In the genomic region with DNA sequence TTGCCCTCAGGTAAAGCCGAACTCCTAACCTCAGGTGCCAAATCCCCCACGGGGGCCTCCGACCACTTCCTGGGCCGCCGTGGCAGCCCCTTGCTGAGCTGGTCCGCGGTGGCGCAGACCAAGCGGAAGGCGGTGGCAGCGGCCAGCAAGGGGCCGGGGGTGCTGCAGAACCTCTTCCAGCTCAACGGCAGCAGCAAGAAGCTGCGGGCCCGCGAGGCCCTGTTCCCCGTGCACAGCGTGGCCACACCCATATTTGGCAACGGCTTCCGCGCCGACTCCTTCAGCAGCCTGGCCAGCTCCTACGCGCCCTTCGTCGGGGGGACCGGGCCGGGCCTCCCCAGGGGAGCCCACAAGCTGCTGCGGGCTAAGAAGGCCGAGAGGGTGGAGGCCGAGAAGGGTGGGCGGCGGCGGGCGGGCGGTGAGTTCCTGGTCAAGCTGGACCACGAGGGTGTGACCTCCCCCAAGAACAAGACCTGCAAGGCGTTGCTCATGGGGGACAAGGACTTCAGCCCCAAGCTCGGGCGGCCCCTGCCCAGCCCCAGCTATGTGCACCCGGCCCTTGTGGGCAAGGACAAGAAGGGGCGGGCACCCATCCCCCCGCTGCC, we compare ENCODE assay signal across 24 cellular contexts. TPM values are rescaled to one million over a fixed set of nuclear protein-coding genes. Genes with fewer than 3 reads are reported as not detected.
DNase-seq lines count a peak whose midpoint lies in the region; ATAC-seq, FAIRE-seq and TF ChIP-seq lines count a peak whose summit lies in the region.
"Had no signal": no experiment of that assay in that cellular context is flagged by ENCODE, and none has a peak within 500 bp of the region (broad histone marks: within the 10 kb centered on the region; RNA-seq: fewer than 3 reads in every experiment).

No MANE protein-coding gene starts in this region.

- no peak for TF ChIP-seq CTCF in NB4 (IDR thresholded peaks at IDR 0.05; ENCODE audit: low read depth, low read length)
- TF ChIP-seq CTCF in hepatocyte (IDR thresholded peaks at IDR 0.05; ENCODE audit: poor library complexity), result no peak

- H3K23ac ChIP-seq in neuronal stem cell (ENCODE audit: low read depth, low read length, poor library complexity), result peak overlapping the region; percentile 73

- H3K4me1 ChIP-seq in neuronal stem cell (ENCODE audit: control insufficient read depth in 2 of 2, insufficient read depth in 1 of 2, low read depth in 1 of 2, low read length in 2 of 2) (peaks cover 14 to 15% of the 10 kb centered on the region in 2 donors), hepatocyte (ENCODE audit: insufficient read depth) (no peaks in the 10 kb centered on the region)
- H3K4me1 ChIP-seq: tibial nerve had no signal

- H3K18ac ChIP-seq in neuronal stem cell (ENCODE audit: low read length), result no peak overlapping the region

- H4K8ac ChIP-seq in neuronal stem cell (ENCODE audit: low read depth, low read length), result no peak overlapping the region

- no peaks in the 10 kb centered on the region for H4K20me1 ChIP-seq in hepatocyte (ENCODE audit: insufficient read depth, poor library complexity, severe bottlenecking)

- H3K27ac ChIP-seq in neuronal stem cell (replicated peaks; ENCODE audit: low read length) (no peak overlapping the region), hepatocyte (no peak overlapping the region)
- H3K27ac ChIP-seq: ovary, SK-N-MC, tibial nerve had no signal

- no peak overlapping the region for H2BK5ac ChIP-seq in neuronal stem cell (ENCODE audit: low read length)

- H2AK5ac ChIP-seq in neuronal stem cell (ENCODE audit: low read depth, low read length), result no peak overlapping the region

- no peak overlapping the region for H2AFZ ChIP-seq in neuronal stem cell (ENCODE audit: low read length)
- H2AFZ ChIP-seq in hepatocyte, result no peak overlapping the region

- FAIRE-seq in GM12892 (lab: Jason Lieb, UNC), result no peak
- FAIRE-seq: D721Med, frontal cortex, G401.6 had no signal

- H3K79me1 ChIP-seq in neuronal stem cell (ENCODE audit: low read depth, low read length), result peaks cover 2% of the 10 kb centered on the region

- WGBS in neuronal stem cell (ENCODE audit: extremely low coverage in 2 of 2, insufficient read length in 2 of 2, insufficient replicate concordance in 1 of 2), 2 donors, result no CpG with 5 or more reads among the region's 43 CpGs
- 96% methylated on average over 31 of the region's 43 CpGs for WGBS in hepatocyte (ENCODE audit: low lambda C conversion rate, missing lambda C conversion rate)

- peak; percentile 40 for ATAC-seq in esophagus mucosa
- ATAC-seq in GM21360 (IDR thresholded peaks at IDR 0.05; ENCODE audit: unreplicated experiment), result no peak
- ATAC-seq: activated CD4-positive, alpha-beta T cell treated with anti-CD3 and anti-CD28 coated beads for 36 hours; stimulated activated naive CD8-positive, alpha-beta T cell treated with anti-CD3 and anti-CD28 coated beads, Interleukin-15, Interleukin-2, amounts not matched to agents 100 U/mL and 50 U/mL, for 24 hours had no signal

- H3K9me3 ChIP-seq in neuronal stem cell (replicated peaks in 1 of 2; ENCODE audit: control insufficient read depth in 2 of 2, insufficient read depth in 1 of 2, low read depth in 1 of 2, low read length in 2 of 2), result peaks cover 0 to 9% of the 10 kb centered on the region in 2 donors
- no peaks in the 10 kb centered on the region for H3K9me3 ChIP-seq in hepatocyte (ENCODE audit: low read depth)
- H3K9me3 ChIP-seq: BE2C, ovary, tibial nerve had no signal

- H3K9ac ChIP-seq in neuronal stem cell (ENCODE audit: low read depth, low read length, poor library complexity), result no peak overlapping the region

- no peak overlapping the region for H4K91ac ChIP-seq in neuronal stem cell (ENCODE audit: low read depth, low read length, poor library complexity)

- TF ChIP-seq POLR2A in NB4 (IDR thresholded peaks at IDR 0.05; ENCODE audit: extremely low read depth, insufficient read length) (peak; percentile 46), GM12892 (IDR thresholded peaks at IDR 0.05; ENCODE audit: low read depth, low read length) (no peak)

- no peaks in the 10 kb centered on the region for H3K9me2 ChIP-seq in hepatocyte (replicated peaks; ENCODE audit: insufficient read depth)

- H3K4ac ChIP-seq in neuronal stem cell (ENCODE audit: low read length), result no peak overlapping the region

- no peak overlapping the region for H2BK12ac ChIP-seq in neuronal stem cell (ENCODE audit: low read length)

- peak; percentile 80 for DNase-seq in NK-92 treated with Interleukin-12 subunit alpha and Interleukin-12 subunit beta, amount 100 ng/mL, for 24 hours (lab: John Stamatoyannopoulos, UW)
- DNase-seq in NK-92 (lab: John Stamatoyannopoulos, UW; ENCODE audit: unreplicated experiment) (no peak), NB4 (ENCODE audit: low read depth) (peak; percentile 99), neuronal stem cell (ENCODE audit: low spot score) (no peak), GM12892 (ENCODE audit: insufficient read length) (no peak), hepatocyte (ENCODE audit: low spot score) (no peak)
- DNase-seq: activated CD4-positive, alpha-beta T cell treated with anti-CD3 and anti-CD28 coated beads for 36 hours; activated CD8-positive, alpha-beta memory T cell treated with anti-CD3 and anti-CD28 coated beads, Interleukin-2, amount 50 U/mL, for 4 hours; activated effector memory CD4-positive, alpha-beta T cell treated with anti-CD3 and anti-CD28 coated beads, Interleukin-2, amount 50 U/mL, for 16 hours; BE2C; dermis blood vessel endothelial cell; H9; NCI-H1417 treated with DMSO at 0.1 percent for 48 hours; NCI-H2171; stimulated activated naive CD8-positive, alpha-beta T cell treated with anti-CD3 and anti-CD28 coated beads, Interleukin-15, Interleukin-2, amounts not matched to agents 100 U/mL and 50 U/mL, for 24 hours; T1000 had no signal

- H3K79me2 ChIP-seq in hepatocyte, result no peaks in the 10 kb centered on the region

- no peak overlapping the region for H3K4me2 ChIP-seq in neuronal stem cell (ENCODE audit: insufficient read depth, low read length, poor library complexity, severe bottlenecking)
- no peak overlapping the region for H3K4me2 ChIP-seq in hepatocyte

- H3K36me3 ChIP-seq in neuronal stem cell (replicated peaks in 1 of 2; ENCODE audit: control insufficient read depth in 2 of 2, insufficient read depth in 2 of 2, low read length in 2 of 2), result peaks cover 15 to 62% of the 10 kb centered on the region in 2 donors
- H3K36me3 ChIP-seq in hepatocyte (replicated peaks; ENCODE audit: insufficient read depth, low read depth), result no peaks in the 10 kb centered on the region
- H3K36me3 ChIP-seq: BE2C, ovary had no signal

- H3K27me3 ChIP-seq in neuronal stem cell (ENCODE audit: control insufficient read depth in 3 of 3, insufficient read depth in 3 of 3, low read depth in 1 of 3, low read length in 3 of 3), result no peaks in the 10 kb centered on the region
- H3K27me3 ChIP-seq in hepatocyte, result no peaks in the 10 kb centered on the region
- H3K27me3 ChIP-seq: BE2C, ovary, tibial nerve had no signal

- H3K4me3 ChIP-seq in NB4 (ENCODE audit: low read depth, low read length), result peak overlapping the region; percentile 81
- no peak overlapping the region for H3K4me3 ChIP-seq in neuronal stem cell (ENCODE audit: low read length in 2 of 2)
- H3K4me3 ChIP-seq in hepatocyte, result no peak overlapping the region
- H3K4me3 ChIP-seq: ovary, SK-N-MC, tibial nerve had no signal

- no peak overlapping the region for H2BK15ac ChIP-seq in neuronal stem cell (ENCODE audit: low read length)

- no peak overlapping the region for H2BK120ac ChIP-seq in neuronal stem cell (ENCODE audit: low read depth, low read length)

- H3K14ac ChIP-seq in neuronal stem cell (ENCODE audit: low read length), result no peak overlapping the region

RNA-seq across cellular contexts. Expression of gene ACTG1, which starts 51.6 kb away (rescaled TPM):
- total RNA-seq in esophagus mucosa (4,027 TPM), hepatocyte (3,207 and 3,298 TPM in 2 replicates)
- polyA plus RNA-seq in neuronal stem cell (2013, experiment 1 of 2), result 5,937 TPM
- polyA plus RNA-seq in neuronal stem cell (2013, experiment 2 of 2), result 5,622 TPM
- 2,092 TPM for polyA plus RNA-seq in GM12892 (2012; ENCODE audit: missing spikeins)
- 2,719 and 2,832 TPM in 2 replicates for polyA plus RNA-seq in hepatocyte

Comparison
In these comparisons a context has a peak if more than half of its experiments do, and no peak if none do; other contexts are left out.
1. DNase-seq: peak in NK-92 treated with Interleukin-12 subunit alpha and Interleukin-12 subunit beta, amount 100 ng/mL, for 24 hours (single experiment) and NB4 (single experiment); none in NK-92 (single experiment), neuronal stem cell (single experiment), GM12892 (single experiment) and hepatocyte (single experiment).